Comparison of ENCODE assay signal across 8 cellular contexts in genomic region chr7:148940702-148941597, GRCh38.
DNase-seq lines count a peak whose midpoint lies in the region; ATAC-seq, FAIRE-seq and TF ChIP-seq lines count a peak whose summit lies in the region.

No MANE protein-coding gene starts in this region.

- no peak for TF ChIP-seq CTCF in astrocyte of the spinal cord (IDR thresholded peaks at IDR 0.05; ENCODE audit: low read depth, low read length)
- no peak for TF ChIP-seq CTCF in retinal pigment epithelial cell (conservative IDR thresholded peaks at IDR 0.05; ENCODE audit: low read depth, low read length)

- in situ Hi-C loops in astrocyte of the spinal cord (cut with HindIII; ENCODE audit: low sequenced_read_pairs), result no loop called here

- ATAC-seq in HG02938 (IDR thresholded peaks at IDR 0.05; ENCODE audit: unreplicated experiment), result peak; percentile 57

- DNase-seq in GM18507 (ENCODE audit: extremely low spot score, insufficient read length, low read depth) (peak; percentile 56), NCI-H2029 (lab: John Stamatoyannopoulos, UW) (peak; percentile 72), T1000 (lab: John Stamatoyannopoulos, UW) (peak; percentile 28), astrocyte of the spinal cord (ENCODE audit: low read depth, low spot score) (peak; percentile 91), hypothalamus (lab: John Stamatoyannopoulos, UW) (peak in 47 of 51 donors; percentile 18 to 87 (median 55)), retinal pigment epithelial cell (ENCODE audit: low read depth) (no peak), 8988T (no peak)

- FAIRE-seq in GM18507 (lab: Jason Lieb, UNC), result peak; percentile 77

- H3K4me3 ChIP-seq in astrocyte of the spinal cord (ENCODE audit: low read depth, low read length) (peak overlapping the region; percentile 81), retinal pigment epithelial cell (ENCODE audit: low read length) (peak overlapping the region; percentile 93)

Comparison
In these comparisons a context has a peak if more than half of its experiments do, and no peak if none do; other contexts are left out.
1. DNase-seq: peak in GM18507 (single experiment), NCI-H2029 (single experiment), T1000 (single experiment), astrocyte of the spinal cord (single experiment) and hypothalamus (47 of 51); none in retinal pigment epithelial cell (single experiment) and 8988T (single experiment).